Comparison of ENCODE assay signal across 35 cellular contexts in genomic region chr4:572594-572993, GRCh38. TPM values are rescaled to one million over a fixed set of nuclear protein-coding genes. Genes with fewer than 3 reads are reported as not detected.
"Had no signal": no experiment of that assay in that cellular context is flagged by ENCODE, and none has a peak within 500 bp of the region (broad histone marks: within the 10 kb centered on the region; RNA-seq: fewer than 3 reads in every experiment).

No MANE protein-coding gene starts in this region.

- DNase-seq: hypothalamus; immature natural killer cell; kidney; left colon; left ventricle myocardium inferior; mesendoderm; naive B cell; natural killer cell; nephron progenitor cell; occipital lobe; ovary; right lobe of liver; stimulated activated CD4-positive, alpha-beta T cell treated with anti-CD3 and anti-CD28 coated beads, Interleukin-12 subunit alpha, Interleukin-12 subunit beta, amount 100 ng/mL, for 4 hours; stimulated activated CD4-positive, alpha-beta T cell treated with anti-CD3 and anti-CD28 coated beads, Interleukin-15, amount 100 ng/mL, for 24 hours; stimulated activated CD4-positive, alpha-beta T cell treated with anti-CD3 and anti-CD28 coated beads, Interleukin-2, amount 100 ng/mL, for 24 hours; stimulated activated CD4-positive, alpha-beta T cell treated with anti-CD3 and anti-CD28 coated beads, Interleukin-4, amount 100 ng/mL, for 1 hour; stimulated activated naive B cell treated with anti-CD40 and anti-IgM and Interleukin-4, amounts not matched to agents 10 μg/mL and 1 μg/mL and 100 μg/mL, for 72 hours; stimulated activated naive CD8-positive, alpha-beta T cell treated with anti-CD3 and anti-CD28 coated beads, Interleukin-15, Interleukin-2, amounts not matched to agents 100 U/mL and 50 U/mL, for 24 hours; stomach; testis; thyroid gland; transverse colon had no signal

- H3K36me3 Mint-ChIP-seq: immature natural killer cell, mesothelial cell of epicardium, natural killer cell had no signal

- H3K27ac Mint-ChIP-seq: immature natural killer cell; mesothelial cell of epicardium; naive B cell; natural killer cell; nephron progenitor cell; progenitor cell of endocrine pancreas; stimulated activated naive B cell treated with anti-CD40 and anti-IgM and Interleukin-4, amounts not matched to agents 10 μg/mL and 1 μg/mL and 100 μg/mL, for 72 hours had no signal

- H3K9me3 Mint-ChIP-seq: mesothelial cell of epicardium, natural killer cell had no signal

- H3K4me3 Mint-ChIP-seq: immature natural killer cell; mesothelial cell of epicardium; natural killer cell; nephron progenitor cell; stimulated activated naive B cell treated with anti-CD40 and anti-IgM and Interleukin-4, amounts not matched to agents 10 μg/mL and 1 μg/mL and 100 μg/mL, for 72 hours had no signal

- H3K27ac ChIP-seq: left ventricle myocardium inferior, neutrophil, ovary, right atrium auricular region, right lobe of liver, stomach, testis, thyroid gland, transverse colon, upper lobe of left lung, vagina had no signal

- H3K9me3 ChIP-seq: left ventricle myocardium inferior, neutrophil, right atrium auricular region, right lobe of liver, stomach, testis, thyroid gland, transverse colon, upper lobe of left lung, vagina had no signal

- H3K4me2 ChIP-seq: smooth muscle cell had no signal

- H3K4me1 ChIP-seq: right lobe of liver, testis had no signal

- ATAC-seq: left colon; natural killer cell; right lobe of liver; stimulated activated naive B cell treated with anti-CD40 and anti-IgM and Interleukin-4, amounts not matched to agents 10 μg/mL and 1 μg/mL and 100 μg/mL, for 72 hours; stimulated activated naive CD8-positive, alpha-beta T cell treated with anti-CD3 and anti-CD28 coated beads, Interleukin-15, Interleukin-2, amounts not matched to agents 100 U/mL and 50 U/mL, for 24 hours had no signal

- H3K4me3 ChIP-seq: left ventricle myocardium inferior, lung, ovary, right atrium auricular region, right lobe of liver, smooth muscle cell, stomach, testis, thyroid gland, transverse colon, upper lobe of left lung, vagina had no signal

- H3K36me3 ChIP-seq: left ventricle myocardium inferior, neutrophil, ovary, right atrium auricular region, right lobe of liver, stomach, thyroid gland, transverse colon, upper lobe of left lung, vagina had no signal

- H3K27me3 ChIP-seq: ovary, testis had no signal

RNA-seq across cellular contexts. Expression of gene TMEM271, which starts 3.5 kb away (rescaled TPM):
- total RNA-seq: kidney, left colon, left ventricle myocardium inferior, lung, mesothelial cell of epicardium, mononuclear cell, natural killer cell, ovary, progenitor cell of endocrine pancreas, pulmonary artery endothelial cell, renal cortical epithelial cell, right atrium auricular region, right lobe of liver, skeletal muscle tissue, smooth muscle cell, stomach, thyroid gland, transverse colon, upper lobe of left lung had no signal
- polyA plus RNA-seq: immature natural killer cell, lung, ovary, smooth muscle cell, urinary bladder had no signal
